In genomic region chr1:66439028-66439427, GRCh38 we compare ENCODE assay signal across 8 cellular contexts.
DNase-seq lines count a peak whose midpoint lies in the region; ATAC-seq and TF ChIP-seq lines count a peak whose summit lies in the region.

No MANE protein-coding gene starts in this region.

- H2AK5ac ChIP-seq in mesendoderm (ENCODE audit: low read length) = no peak overlapping the region

- no peaks in the 10 kb centered on the region for H3K79me1 ChIP-seq in mesendoderm (ENCODE audit: low read length)

- no peaks in the 10 kb centered on the region for H3K27me3 Mint-ChIP-seq in natural killer cell treated with Interleukin-12 subunit alpha and Interleukin-12 subunit beta and Interleukin-15 and Interleukin-18, amount 100 ng/mL, for 72 hours
- H3K27me3 Mint-ChIP-seq in natural killer cell (ENCODE audit: low read depth in 2 of 2) = no peaks in the 10 kb centered on the region
- no peaks in the 10 kb centered on the region for H3K27me3 Mint-ChIP-seq in activated CD4-positive, alpha-beta memory T cell treated with anti-CD3 and anti-CD28 coated beads, Interleukin-2, amount 10 ng/mL, durations not matched to agents 7 days and 5 days
- no peaks in the 10 kb centered on the region for H3K27me3 Mint-ChIP-seq in stimulated activated naive B cell treated with anti-CD40 and anti-IgM and Interleukin-4, amounts not matched to agents 10 μg/mL and 1 μg/mL and 100 μg/mL, for 72 hours

- H3K27me3 ChIP-seq in mesendoderm (ENCODE audit: insufficient read depth, low read length, poor library complexity) = no peaks in the 10 kb centered on the region

- no peak overlapping the region for H3K4me3 ChIP-seq in mesendoderm (ENCODE audit: low read length)

- TF ChIP-seq CTCF in natural killer cell (IDR thresholded peaks at IDR 0.05) = no peak

- peaks cover 6% of the 10 kb centered on the region for H3K36me3 Mint-ChIP-seq in natural killer cell treated with Interleukin-12 subunit alpha and Interleukin-12 subunit beta and Interleukin-15 and Interleukin-18, amount 100 ng/mL, for 72 hours
- no peaks in the 10 kb centered on the region for H3K36me3 Mint-ChIP-seq in natural killer cell
- H3K36me3 Mint-ChIP-seq in activated CD4-positive, alpha-beta memory T cell treated with anti-CD3 and anti-CD28 coated beads, Interleukin-2, amount 10 ng/mL, durations not matched to agents 7 days and 5 days (ENCODE audit: low read depth) = peaks cover 8% of the 10 kb centered on the region
- no peaks in the 10 kb centered on the region for H3K36me3 Mint-ChIP-seq in stimulated activated naive B cell treated with anti-CD40 and anti-IgM and Interleukin-4, amounts not matched to agents 10 μg/mL and 1 μg/mL and 100 μg/mL, for 72 hours

- no peak for DNase-seq in natural killer cell treated with Interleukin-12 subunit alpha and Interleukin-12 subunit beta and Interleukin-15 and Interleukin-18, amount 100 ng/mL, for 72 hours (ENCODE audit: low spot score)
- DNase-seq in natural killer cell (no peak), cortex of kidney (lab: John Stamatoyannopoulos, UW) (no peak), mesendoderm (no peak)
- DNase-seq in activated CD4-positive, alpha-beta memory T cell treated with anti-CD3 and anti-CD28 coated beads, Interleukin-2, amount 10 ng/mL, durations not matched to agents 7 days and 5 days = no peak
- no peak for DNase-seq in stimulated activated naive B cell treated with anti-CD40 and anti-IgM and Interleukin-4, amounts not matched to agents 10 μg/mL and 1 μg/mL and 100 μg/mL, for 72 hours
- no peak for DNase-seq in NK-92 treated with Interleukin-12 subunit alpha and Interleukin-12 subunit beta, amount 100 ng/mL, for 24 hours (lab: John Stamatoyannopoulos, UW)

- no peak overlapping the region for H2BK15ac ChIP-seq in mesendoderm (replicated peaks; ENCODE audit: low read depth)

- peaks cover 38 to 43% of the 10 kb centered on the region in 2 donors for H3K4me1 Mint-ChIP-seq in natural killer cell treated with Interleukin-12 subunit alpha and Interleukin-12 subunit beta and Interleukin-15 and Interleukin-18, amount 100 ng/mL, for 72 hours (ENCODE audit: low read depth in 2 of 2)
- peaks cover 5 to 18% of the 10 kb centered on the region in 2 donors for H3K4me1 Mint-ChIP-seq in natural killer cell
- H3K4me1 Mint-ChIP-seq in activated CD4-positive, alpha-beta memory T cell treated with anti-CD3 and anti-CD28 coated beads, Interleukin-2, amount 10 ng/mL, durations not matched to agents 7 days and 5 days = peaks cover 47% of the 10 kb centered on the region
- H3K4me1 Mint-ChIP-seq in stimulated activated naive B cell treated with anti-CD40 and anti-IgM and Interleukin-4, amounts not matched to agents 10 μg/mL and 1 μg/mL and 100 μg/mL, for 72 hours = peaks cover 26 to 42% of the 10 kb centered on the region in 2 donors

- H3K4me2 ChIP-seq in mesendoderm (ENCODE audit: low read length) = no peak overlapping the region

- H4K5ac ChIP-seq in mesendoderm (ENCODE audit: low read length) = no peak overlapping the region

- no peaks in the 10 kb centered on the region for H3K9me3 Mint-ChIP-seq in natural killer cell treated with Interleukin-12 subunit alpha and Interleukin-12 subunit beta and Interleukin-15 and Interleukin-18, amount 100 ng/mL, for 72 hours
- H3K9me3 Mint-ChIP-seq in natural killer cell = no peaks in the 10 kb centered on the region
- no peaks in the 10 kb centered on the region for H3K9me3 Mint-ChIP-seq in activated CD4-positive, alpha-beta memory T cell treated with anti-CD3 and anti-CD28 coated beads, Interleukin-2, amount 10 ng/mL, durations not matched to agents 7 days and 5 days
- H3K9me3 Mint-ChIP-seq in stimulated activated naive B cell treated with anti-CD40 and anti-IgM and Interleukin-4, amounts not matched to agents 10 μg/mL and 1 μg/mL and 100 μg/mL, for 72 hours = no peaks in the 10 kb centered on the region

- H2BK5ac ChIP-seq in mesendoderm (ENCODE audit: low read length) = no peak overlapping the region

- no peak overlapping the region for H2BK120ac ChIP-seq in mesendoderm (ENCODE audit: low read depth, low read length)

- intact Hi-C loops in natural killer cell (cut with micrococcal nuclease) = no loop called here

- no peaks in the 10 kb centered on the region for H3K4me1 ChIP-seq in mesendoderm (ENCODE audit: control insufficient read depth, low read depth, low read length)

- POLR2A ChIA-PET in activated CD4-positive, alpha-beta memory T cell treated with anti-CD3 and anti-CD28 coated beads, Interleukin-2, amount 10 ng/mL, durations not matched to agents 7 days and 5 days (lab: Charles Lee) = interaction anchor here (0.8 to 1.4 kb wide), 2 partner anchors 69 to 192 kb away, joined by 3 read pairs; no protein-coding TSS in a partner anchor

- H3K23ac ChIP-seq in mesendoderm (ENCODE audit: low read length) = no peak overlapping the region

- CTCF ChIA-PET in activated CD4-positive, alpha-beta memory T cell treated with anti-CD3 and anti-CD28 coated beads, Interleukin-2, amount 10 ng/mL, durations not matched to agents 7 days and 5 days (lab: Charles Lee) = interaction anchor here (1.0 kb wide), 1 partner anchor 107 kb away, joined by 3 read pairs; no protein-coding TSS in a partner anchor

- no peak overlapping the region for H3K4ac ChIP-seq in mesendoderm (ENCODE audit: low read depth, low read length)

- no peak overlapping the region for H3K18ac ChIP-seq in mesendoderm (ENCODE audit: low read length)

- peak overlapping the region; percentile 90 for H3K4me3 Mint-ChIP-seq in natural killer cell treated with Interleukin-12 subunit alpha and Interleukin-12 subunit beta and Interleukin-15 and Interleukin-18, amount 100 ng/mL, for 72 hours
- no peak overlapping the region for H3K4me3 Mint-ChIP-seq in natural killer cell
- peak overlapping the region; percentile 25 for H3K4me3 Mint-ChIP-seq in activated CD4-positive, alpha-beta memory T cell treated with anti-CD3 and anti-CD28 coated beads, Interleukin-2, amount 10 ng/mL, durations not matched to agents 7 days and 5 days
- peak overlapping the region; percentile 69 to 74 for H3K4me3 Mint-ChIP-seq in stimulated activated naive B cell treated with anti-CD40 and anti-IgM and Interleukin-4, amounts not matched to agents 10 μg/mL and 1 μg/mL and 100 μg/mL, for 72 hours

- WGBS in mesendoderm (ENCODE audit: extremely low coverage, insufficient coverage, low lambda C conversion rate) = no CpG with 5 or more reads among the region's 3 CpGs

- no peak overlapping the region for H4K8ac ChIP-seq in mesendoderm (ENCODE audit: low read depth, low read length)

- peak overlapping the region; percentile 98 to 99 for H3K27ac Mint-ChIP-seq in natural killer cell treated with Interleukin-12 subunit alpha and Interleukin-12 subunit beta and Interleukin-15 and Interleukin-18, amount 100 ng/mL, for 72 hours
- H3K27ac Mint-ChIP-seq in natural killer cell = no peak overlapping the region
- peak overlapping the region; percentile 70 for H3K27ac Mint-ChIP-seq in activated CD4-positive, alpha-beta memory T cell treated with anti-CD3 and anti-CD28 coated beads, Interleukin-2, amount 10 ng/mL, durations not matched to agents 7 days and 5 days
- H3K27ac Mint-ChIP-seq in stimulated activated naive B cell treated with anti-CD40 and anti-IgM and Interleukin-4, amounts not matched to agents 10 μg/mL and 1 μg/mL and 100 μg/mL, for 72 hours = peak overlapping the region; percentile 82

- no peak overlapping the region for H3K9ac ChIP-seq in mesendoderm (ENCODE audit: low read length)

- no peaks in the 10 kb centered on the region for H3K36me3 ChIP-seq in mesendoderm (ENCODE audit: control insufficient read depth, insufficient read depth, low read length)

- H3K79me2 ChIP-seq in mesendoderm (ENCODE audit: control insufficient read depth, insufficient read depth, low read length) = no peaks in the 10 kb centered on the region

- H3K56ac ChIP-seq in mesendoderm (ENCODE audit: low read length) = no peak overlapping the region

- no peak overlapping the region for H3K27ac ChIP-seq in mesendoderm (ENCODE audit: low read depth, low read length)

- peak; percentile 64 to 79 for ATAC-seq in natural killer cell treated with Interleukin-12 subunit alpha and Interleukin-12 subunit beta and Interleukin-15 and Interleukin-18, amount 100 ng/mL, for 72 hours
- no peak for ATAC-seq in natural killer cell
- peak; percentile 81 for ATAC-seq in HG03196 (IDR thresholded peaks at IDR 0.05; ENCODE audit: unreplicated experiment)
- peak; percentile 79 to 83 for ATAC-seq in stimulated activated naive B cell treated with anti-CD40 and anti-IgM and Interleukin-4, amounts not matched to agents 10 μg/mL and 1 μg/mL and 100 μg/mL, for 72 hours (replicated peaks)

Comparison
In these comparisons a context has a peak if more than half of its experiments do, and no peak if none do; other contexts are left out.
1. ATAC-seq: peak in natural killer cell treated with Interleukin-12 subunit alpha and Interleukin-12 subunit beta and Interleukin-15 and Interleukin-18, amount 100 ng/mL, for 72 hours (2 of 2), HG03196 (single experiment) and stimulated activated naive B cell treated with anti-CD40 and anti-IgM and Interleukin-4, amounts not matched to agents 10 μg/mL and 1 μg/mL and 100 μg/mL, for 72 hours (2 of 2); none in natural killer cell (0 of 3).
2. H3K27ac Mint-ChIP-seq: peak in natural killer cell treated with Interleukin-12 subunit alpha and Interleukin-12 subunit beta and Interleukin-15 and Interleukin-18, amount 100 ng/mL, for 72 hours (2 of 2), activated CD4-positive, alpha-beta memory T cell treated with anti-CD3 and anti-CD28 coated beads, Interleukin-2, amount 10 ng/mL, durations not matched to agents 7 days and 5 days (single experiment) and stimulated activated naive B cell treated with anti-CD40 and anti-IgM and Interleukin-4, amounts not matched to agents 10 μg/mL and 1 μg/mL and 100 μg/mL, for 72 hours (single experiment); none in natural killer cell (0 of 2).